In the genomic region with DNA sequence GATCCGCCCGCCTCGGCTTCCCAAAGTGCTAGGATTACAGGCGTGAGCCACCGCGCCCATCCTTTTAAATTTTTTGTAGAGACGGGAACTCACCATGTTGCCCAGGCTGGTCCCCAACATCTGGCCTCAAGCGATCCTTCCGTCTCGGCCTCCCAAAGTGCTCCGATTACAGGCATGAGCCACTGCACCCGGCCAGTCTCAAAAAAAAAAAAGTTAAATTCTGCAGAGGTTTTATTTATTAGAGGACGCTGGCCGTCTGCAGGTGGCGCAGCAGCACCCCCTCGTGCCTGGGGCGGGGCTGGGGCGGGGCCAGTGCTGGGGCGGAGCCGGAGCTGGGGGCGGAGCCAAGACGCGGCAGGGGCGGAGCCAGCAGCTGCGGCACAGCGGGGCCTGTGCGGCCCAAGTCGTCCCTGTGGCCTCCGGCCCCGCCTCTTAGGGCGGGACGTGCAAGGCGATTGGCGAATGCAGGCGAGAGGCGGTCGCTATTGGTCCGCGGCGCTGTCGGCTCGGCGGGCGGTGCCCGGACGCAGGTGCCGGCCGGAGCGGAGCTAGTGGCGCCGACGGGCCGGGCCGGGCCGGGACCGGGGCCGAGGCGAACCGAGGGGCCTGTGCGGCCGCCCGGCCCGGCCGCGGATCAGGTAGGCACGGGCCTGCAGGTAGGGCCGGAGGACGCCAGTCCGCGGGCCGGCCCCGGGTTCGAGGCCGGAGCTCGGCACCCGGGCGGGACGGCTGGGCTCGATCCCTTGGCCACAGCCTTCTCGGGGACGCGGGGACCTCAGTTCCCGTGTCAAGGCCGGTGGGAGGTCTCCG, we compare ENCODE assay signal across 8 cellular contexts. TPM values are rescaled to one million over a fixed set of nuclear protein-coding genes. Genes with fewer than 3 reads are reported as not detected.
DNase-seq lines count a peak whose midpoint lies in the region; ATAC-seq and TF ChIP-seq lines count a peak whose summit lies in the region.

A gene with protein sequence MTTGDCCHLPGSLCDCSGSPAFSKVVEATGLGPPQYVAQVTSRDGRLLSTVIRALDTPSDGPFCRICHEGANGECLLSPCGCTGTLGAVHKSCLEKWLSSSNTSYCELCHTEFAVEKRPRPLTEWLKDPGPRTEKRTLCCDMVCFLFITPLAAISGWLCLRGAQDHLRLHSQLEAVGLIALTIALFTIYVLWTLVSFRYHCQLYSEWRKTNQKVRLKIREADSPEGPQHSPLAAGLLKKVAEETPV (plus strand): TSS at position 523 of the 810 bp plus-strand sequence. CDS start 8,536 bp downstream, outside the sequence.

- H3K27me3 ChIP-seq in suprapubic skin: no peaks in the 10 kb centered on the region

- 8% methylated on average over 45 of the region's 85 CpGs for WGBS in suprapubic skin

- TF ChIP-seq EP300 in suprapubic skin (IDR thresholded peaks at IDR 0.05): no peak

- POLR2A ChIA-PET in GM10248 (lab: Yijun Ruan, JAX): interaction anchor here (0.6 to 1.7 kb wide), 3 partner anchors 22 to 37 kb away, joined by 3 to 7 read pairs (median 6); no protein-coding TSS in a partner anchor

- H3K4me3 ChIP-seq in NB4 (ENCODE audit: low read depth, low read length) (peak within 1 kb of the TSS; percentile 55), suprapubic skin (peak within 1 kb of the TSS; percentile 81)

- H3K4me1 ChIP-seq in suprapubic skin: peaks cover 33% of the 10 kb centered on the region

- intact Hi-C loops in activated naive CD4-positive, alpha-beta T cell treated with anti-CD3 and anti-CD28 coated beads for 36 hours (cut with micrococcal nuclease): loop anchor here (1.0 to 2.0 kb wide), 6 partner anchors 23 to 165 kb away; a partner anchor contains a TSS

- CTCF ChIA-PET in GM10248 (lab: Yijun Ruan, JAX): interaction anchor here (0.7 to 5.3 kb wide), 32 partner anchors 8 to 255 kb away, joined by 3 to 35 read pairs (median 6); a partner anchor contains a TSS
- CTCF ChIA-PET in activated naive CD4-positive, alpha-beta T cell treated with anti-CD3 and anti-CD28 coated beads for 36 hours (lab: Charles Lee): interaction anchor here (0.6 to 4.9 kb wide), 17 partner anchors 13 to 168 kb away, joined by 3 to 21 read pairs (median 4); a partner anchor contains a TSS

- TF ChIP-seq POLR2A in NB4 (IDR thresholded peaks at IDR 0.05; ENCODE audit: extremely low read depth, insufficient read length): peak; percentile 50
- peak in 1 of 2 donors; percentile 66 for TF ChIP-seq POLR2A in suprapubic skin (IDR thresholded peaks at IDR 0.05)

- H3K36me3 ChIP-seq in suprapubic skin: no peaks in the 10 kb centered on the region

- H3K9me3 ChIP-seq in suprapubic skin: no peaks in the 10 kb centered on the region

- peak; percentile 100 for DNase-seq in GM10248 (ENCODE audit: extremely low spot score)
- peak; percentile 100 for DNase-seq in NB4 (ENCODE audit: low read depth)
- DNase-seq in SK-N-DZ (ENCODE audit: low spot score): peak; percentile 94
- peak; percentile 95 for DNase-seq in activated naive CD4-positive, alpha-beta T cell treated with anti-CD3 and anti-CD28 coated beads for 36 hours
- peak; percentile 98 for DNase-seq in germinal center (ENCODE audit: low spot score)
- peak; percentile 96 for DNase-seq in occipital lobe (lab: John Stamatoyannopoulos, UW)
- peak; percentile 97 to 98 for DNase-seq in suprapubic skin (ENCODE audit: low spot score in 2 of 2)

- TF ChIP-seq CTCF in GM10248 (IDR thresholded peaks at IDR 0.05; ENCODE audit: control extremely low read depth, extremely low read depth, low read depth, missing control alignments) (peak; percentile 55), NB4 (IDR thresholded peaks at IDR 0.05; ENCODE audit: low read depth, low read length) (peak; percentile 78), suprapubic skin (IDR thresholded peaks at IDR 0.05) (peak; percentile 45 to 84)

- peak within 1 kb of the TSS; percentile 56 for H3K4me3 Mint-ChIP-seq in activated naive CD4-positive, alpha-beta T cell treated with anti-CD3 and anti-CD28 coated beads for 36 hours

- H3K4me1 Mint-ChIP-seq in activated naive CD4-positive, alpha-beta T cell treated with anti-CD3 and anti-CD28 coated beads for 36 hours (ENCODE audit: low read depth): peaks cover 5% of the 10 kb centered on the region

- no peaks in the 10 kb centered on the region for H3K27me3 Mint-ChIP-seq in activated naive CD4-positive, alpha-beta T cell treated with anti-CD3 and anti-CD28 coated beads for 36 hours (ENCODE audit: low read depth)

- no peaks in the 10 kb centered on the region for H3K36me3 Mint-ChIP-seq in activated naive CD4-positive, alpha-beta T cell treated with anti-CD3 and anti-CD28 coated beads for 36 hours (ENCODE audit: low read depth)

- H3K9me3 Mint-ChIP-seq in activated naive CD4-positive, alpha-beta T cell treated with anti-CD3 and anti-CD28 coated beads for 36 hours: no peaks in the 10 kb centered on the region

- peak within 1 kb of the TSS; percentile 67 for H3K27ac ChIP-seq in suprapubic skin

- H3K27ac Mint-ChIP-seq in activated naive CD4-positive, alpha-beta T cell treated with anti-CD3 and anti-CD28 coated beads for 36 hours: no peak within 1 kb of the TSS

- ATAC-seq in HG02571 (IDR thresholded peaks at IDR 0.05; ENCODE audit: unreplicated experiment): peak; percentile 98

RNA-seq across cellular contexts. Expression of the gene that starts here (rescaled TPM):
- polyA plus RNA-seq in SK-N-DZ (2014; cell fraction: cytosol; rRNA removed): 25.4 and 35.9 TPM in 2 replicates
- 4.4 and 24.5 TPM in 2 replicates for polyA plus RNA-seq in SK-N-DZ (2014; cell fraction: nucleus; rRNA removed)
- 10 to 100 TPM in 1 of 2 experiments, 1 to 10 TPM in 1; 9.2 to 10.3 TPM for total RNA-seq in activated naive CD4-positive, alpha-beta T cell treated with anti-CD3 and anti-CD28 coated beads for 36 hours
- total RNA-seq in occipital lobe (52.3 TPM), suprapubic skin (10 to 100 TPM; 47.4 to 99.0 (median 90.8) TPM)

Comparison
In these comparisons a context has a peak if more than half of its experiments do, and no peak if none do; other contexts are left out.
1. Peak in every context shown above with its lines: DNase-seq, ATAC-seq, H3K4me3 ChIP-seq and H3K27ac ChIP-seq.